Comparison of ENCODE assay signal across 21 cellular contexts in the genomic region with DNA sequence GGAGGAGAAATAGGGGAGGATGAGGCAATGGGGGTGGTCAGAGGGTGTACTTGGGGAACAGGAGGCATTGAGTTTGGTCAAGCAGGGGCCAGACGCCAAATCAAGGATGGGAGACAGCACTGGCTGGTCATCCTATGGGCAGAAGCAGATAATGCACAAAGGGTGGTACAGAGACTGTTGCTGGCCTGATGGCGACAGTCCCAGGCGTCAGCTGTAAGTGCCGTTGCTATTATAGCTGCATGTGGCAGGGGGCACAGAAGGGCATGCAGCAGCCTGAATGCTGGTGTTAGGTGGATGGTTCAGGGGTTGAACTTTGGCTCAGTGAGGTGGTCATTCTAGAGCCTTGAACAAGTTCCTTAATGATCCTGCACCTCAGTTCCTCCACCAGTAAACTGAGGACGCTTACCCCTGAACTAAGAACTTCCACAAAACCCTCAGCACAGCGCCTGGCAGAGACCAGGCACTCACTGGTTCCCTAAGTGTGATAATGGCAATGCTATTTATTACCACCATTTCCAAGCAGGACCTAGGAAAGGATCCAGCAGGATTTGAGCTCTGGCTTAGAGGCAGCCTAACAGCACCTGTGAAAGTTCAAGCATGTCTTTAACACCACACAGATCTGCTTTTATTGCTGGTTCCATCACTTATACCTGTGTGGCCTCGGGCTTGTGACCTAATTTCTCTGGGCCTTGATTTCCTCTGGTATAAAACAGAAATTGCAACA.
"Had no signal": no experiment of that assay in that cellular context is flagged by ENCODE, and none has a peak within 500 bp of the region (broad histone marks: within the 10 kb centered on the region; RNA-seq: fewer than 3 reads in every experiment).

No MANE protein-coding gene starts in this region.

- H2AFZ ChIP-seq: neural progenitor cell had no signal

- H3K27ac Mint-ChIP-seq: activated CD4-positive, alpha-beta T cell treated with anti-CD3 and anti-CD28 coated beads for 36 hours; activated CD8-positive, alpha-beta T cell treated with anti-CD3 and anti-CD28 coated beads, Interleukin-2, amount 10 ng/mL, durations not matched to agents 7 days and 5 days; activated naive CD8-positive, alpha-beta T cell; brain; immature natural killer cell; naive thymus-derived CD4-positive, alpha-beta T cell; neural progenitor cell; T-helper 2 cell treated with Interferon-gamma antibody and Interleukin-4, amounts not matched to agents 5 μg/mL and 100 μg/mL, for 36 hours; WTC11 had no signal

- H3K27ac ChIP-seq: coronary artery, heart right ventricle, neural progenitor cell, ovary, suprapubic skin, transverse colon, uterus had no signal

- H3K9ac ChIP-seq: neural progenitor cell, SK-N-SH had no signal

- H3K9me3 Mint-ChIP-seq: activated T-cell treated with anti-CD3 and anti-CD28 coated beads, Interleukin-2, amount 50 U/mL, for 4 hours; brain; immature natural killer cell; naive thymus-derived CD4-positive, alpha-beta T cell; neural progenitor cell; T-helper 2 cell treated with Interferon-gamma antibody and Interleukin-4, amounts not matched to agents 5 μg/mL and 100 μg/mL, for 36 hours; WTC11 had no signal

- H3K4me1 Mint-ChIP-seq: activated CD4-positive, alpha-beta T cell treated with anti-CD3 and anti-CD28 coated beads for 36 hours; immature natural killer cell; naive thymus-derived CD4-positive, alpha-beta T cell had no signal

- H3K36me3 ChIP-seq: neural progenitor cell, ovary, uterus had no signal

- H3K4me1 ChIP-seq: transverse colon, uterus had no signal

- H3K27me3 Mint-ChIP-seq: activated CD4-positive, alpha-beta T cell treated with anti-CD3 and anti-CD28 coated beads for 36 hours; activated naive CD8-positive, alpha-beta T cell; brain; naive thymus-derived CD4-positive, alpha-beta T cell had no signal

- H3K4me3 Mint-ChIP-seq: activated CD4-positive, alpha-beta T cell treated with anti-CD3 and anti-CD28 coated beads for 36 hours; activated CD8-positive, alpha-beta T cell treated with anti-CD3 and anti-CD28 coated beads, Interleukin-2, amount 10 ng/mL, durations not matched to agents 7 days and 5 days; activated naive CD8-positive, alpha-beta T cell; activated T-cell treated with anti-CD3 and anti-CD28 coated beads, Interleukin-2, amount 50 U/mL, for 4 hours; brain; immature natural killer cell; naive thymus-derived CD4-positive, alpha-beta T cell; neural progenitor cell; T-helper 2 cell treated with Interferon-gamma antibody and Interleukin-4, amounts not matched to agents 5 μg/mL and 100 μg/mL, for 36 hours; WTC11 had no signal

- H3K4me3 ChIP-seq: coronary artery, heart right ventricle, neural progenitor cell, ovary, suprapubic skin, transverse colon, uterus had no signal

- H3K27me3 ChIP-seq: heart right ventricle, neural progenitor cell, ovary, suprapubic skin, transverse colon, uterus had no signal

- H3K36me3 Mint-ChIP-seq: WTC11 had no signal

- H3K9me3 ChIP-seq: heart right ventricle, ovary, SK-N-SH, suprapubic skin, transverse colon, uterus had no signal

- H3K4me2 ChIP-seq: neural progenitor cell, SK-N-SH had no signal

- DNase-seq: activated CD4-positive, alpha-beta T cell treated with anti-CD3 and anti-CD28 coated beads for 36 hours; activated CD8-positive, alpha-beta T cell treated with anti-CD3 and anti-CD28 coated beads, Interleukin-2, amount 10 ng/mL, durations not matched to agents 7 days and 5 days; activated gamma-delta T cell; activated T-cell treated with anti-CD3 and anti-CD28 coated beads, Interleukin-2, amount 50 U/mL, for 4 hours; erythroblast; heart right ventricle; immature natural killer cell; mesenchymal stem cell; naive thymus-derived CD4-positive, alpha-beta T cell; ovary; SK-N-SH; stimulated activated naive CD4-positive, alpha-beta T cell; transverse colon; uterus had no signal

- ATAC-seq: activated CD4-positive, alpha-beta T cell treated with anti-CD3 and anti-CD28 coated beads for 36 hours; activated CD8-positive, alpha-beta T cell treated with anti-CD3 and anti-CD28 coated beads, Interleukin-2, amount 10 ng/mL, durations not matched to agents 7 days and 5 days; activated T-cell treated with anti-CD3 and anti-CD28 coated beads, Interleukin-2, amount 50 U/mL, for 4 hours; naive thymus-derived CD4-positive, alpha-beta T cell; WTC11 had no signal
